In genomic region chr4:188143731-188144130, GRCh38 we compare ENCODE assay signal across 31 cellular contexts. TPM values are rescaled to one million over a fixed set of nuclear protein-coding genes. Genes with fewer than 3 reads are reported as not detected.
"Had no signal": no experiment of that assay in that cellular context is flagged by ENCODE, and none has a peak within 500 bp of the region (broad histone marks: within the 10 kb centered on the region; RNA-seq: fewer than 3 reads in every experiment).

No MANE protein-coding gene starts in this region.

- H3K9ac ChIP-seq: neural progenitor cell had no signal

- H3K27me3 ChIP-seq: cardiac muscle cell, heart right ventricle, neural progenitor cell, sigmoid colon, stomach, suprapubic skin, tibial nerve, vagina had no signal

- H3K36me3 Mint-ChIP-seq: activated naive CD8-positive, alpha-beta T cell treated with anti-CD3 and anti-CD28 coated beads for 36 hours; naive B cell; neural progenitor cell; stimulated activated memory B cell treated with anti-CD40 and anti-IgM and Interleukin-4, amounts not matched to agents 10 μg/mL and 1 μg/mL and 100 μg/mL, for 72 hours; WTC11 had no signal

- DNase-seq: activated CD4-positive, alpha-beta T cell treated with anti-CD3 and anti-CD28 coated beads for 36 hours; activated CD4-positive, alpha-beta T cell treated with anti-CD3 and anti-CD28 coated beads, Interleukin-2, amount 50 U/mL, for 48 hours; activated naive CD4-positive, alpha-beta T cell treated with Interleukin-2 at 50 U/mL for 16 hours; activated naive CD8-positive, alpha-beta T cell treated with anti-CD3 and anti-CD28 coated beads for 36 hours; activated T-cell treated with anti-CD3 and anti-CD28 coated beads, Interleukin-2, amount 50 U/mL, for 48 hours; effector CD8-positive, alpha-beta T cell; erythroblast; foreskin fibroblast; heart right ventricle; kidney; lower lobe of right lung; naive B cell; sigmoid colon; stimulated activated CD4-positive, alpha-beta T cell treated with anti-CD3 and anti-CD28 coated beads, Interleukin-15, amount 100 ng/mL, for 24 hours; stomach had no signal

- H3K4me1 ChIP-seq: heart right ventricle, lower lobe of right lung, neural progenitor cell, sigmoid colon, stomach, suprapubic skin, tibial nerve, vagina had no signal

- ATAC-seq: activated CD4-positive, alpha-beta T cell treated with anti-CD3 and anti-CD28 coated beads for 36 hours; heart right ventricle; left lobe of liver; lower lobe of right lung; stimulated activated memory B cell treated with anti-CD40 and anti-IgM and Interleukin-4, amounts not matched to agents 10 μg/mL and 1 μg/mL and 100 μg/mL, for 72 hours; WTC11 had no signal

- H3K4me2 ChIP-seq: neural progenitor cell, smooth muscle cell had no signal

- H3K27me3 Mint-ChIP-seq: activated CD4-positive, alpha-beta T cell treated with anti-CD3 and anti-CD28 coated beads for 36 hours; activated naive CD8-positive, alpha-beta T cell treated with anti-CD3 and anti-CD28 coated beads for 36 hours; dendritic cell treated with granulocyte-macrophage colony-stimulating factor and Interleukin-4, amounts not matched to agents 40 ng/mL and 50 ng/mL, for 4 days; naive B cell; stimulated activated memory B cell treated with anti-CD40 and anti-IgM and Interleukin-4, amounts not matched to agents 10 μg/mL and 1 μg/mL and 100 μg/mL, for 72 hours had no signal

- H3K4me3 Mint-ChIP-seq: activated CD4-positive, alpha-beta T cell treated with anti-CD3 and anti-CD28 coated beads for 36 hours; activated naive CD8-positive, alpha-beta T cell treated with anti-CD3 and anti-CD28 coated beads for 36 hours; dendritic cell treated with granulocyte-macrophage colony-stimulating factor and Interleukin-4, amounts not matched to agents 40 ng/mL and 50 ng/mL, for 4 days; naive B cell; neural progenitor cell; stimulated activated memory B cell treated with anti-CD40 and anti-IgM and Interleukin-4, amounts not matched to agents 10 μg/mL and 1 μg/mL and 100 μg/mL, for 72 hours; T-helper 2 cell treated with Interferon-gamma antibody and Interleukin-4, amounts not matched to agents 5 μg/mL and 100 μg/mL, for 36 hours; WTC11 had no signal

- H3K36me3 ChIP-seq: cardiac muscle cell, heart right ventricle, lower lobe of right lung, neural progenitor cell, sigmoid colon, stomach, suprapubic skin, tibial nerve, vagina had no signal

- H3K9me3 ChIP-seq: lower lobe of right lung, sigmoid colon, stomach, suprapubic skin, tibial nerve, vagina had no signal

- H3K27ac Mint-ChIP-seq: activated CD4-positive, alpha-beta T cell treated with anti-CD3 and anti-CD28 coated beads for 36 hours; activated naive CD8-positive, alpha-beta T cell treated with anti-CD3 and anti-CD28 coated beads for 36 hours; dendritic cell treated with granulocyte-macrophage colony-stimulating factor and Interleukin-4, amounts not matched to agents 40 ng/mL and 50 ng/mL, for 4 days; naive B cell; neural progenitor cell; stimulated activated memory B cell treated with anti-CD40 and anti-IgM and Interleukin-4, amounts not matched to agents 10 μg/mL and 1 μg/mL and 100 μg/mL, for 72 hours; T-helper 2 cell treated with Interferon-gamma antibody and Interleukin-4, amounts not matched to agents 5 μg/mL and 100 μg/mL, for 36 hours; WTC11 had no signal

- H2AFZ ChIP-seq: neural progenitor cell had no signal

- H3K27ac ChIP-seq: cardiac muscle cell, heart right ventricle, lower lobe of right lung, neural progenitor cell, sigmoid colon, stomach, suprapubic skin, tibial nerve, vagina had no signal

- H3K4me3 ChIP-seq: cardiac muscle cell, heart right ventricle, lower lobe of right lung, neural progenitor cell, sigmoid colon, smooth muscle cell, stomach, suprapubic skin, tibial nerve, vagina had no signal

- H3K4me1 Mint-ChIP-seq: activated CD4-positive, alpha-beta T cell treated with anti-CD3 and anti-CD28 coated beads for 36 hours; activated naive CD8-positive, alpha-beta T cell treated with anti-CD3 and anti-CD28 coated beads for 36 hours; naive B cell; neural progenitor cell; stimulated activated memory B cell treated with anti-CD40 and anti-IgM and Interleukin-4, amounts not matched to agents 10 μg/mL and 1 μg/mL and 100 μg/mL, for 72 hours had no signal

- H3K9me3 Mint-ChIP-seq: stimulated activated memory B cell treated with anti-CD40 and anti-IgM and Interleukin-4, amounts not matched to agents 10 μg/mL and 1 μg/mL and 100 μg/mL, for 72 hours; WTC11 had no signal

RNA-seq across cellular contexts. Expression of gene TRIML1, which starts 4.5 kb away (rescaled TPM):
- total RNA-seq: activated CD4-positive, alpha-beta T cell treated with anti-CD3 and anti-CD28 coated beads for 36 hours; activated naive CD8-positive, alpha-beta T cell treated with anti-CD3 and anti-CD28 coated beads for 36 hours; cardiac muscle cell; cerebellum; fibroblast of lung; heart right ventricle; kidney; left lobe of liver; lower lobe of right lung; mesenteric fat pad; mucosa of gallbladder; omental fat pad; sigmoid colon; smooth muscle cell; stomach; suprapubic skin; tibial nerve; vagina; WTC11 had no signal
- polyA plus RNA-seq: cardiac muscle cell, fibroblast of lung, heart right ventricle, sigmoid colon, smooth muscle cell, stomach had no signal

RNA-seq across cellular contexts. Expression of gene TRIML2, which starts 34.3 kb away (rescaled TPM):
- total RNA-seq: activated CD4-positive, alpha-beta T cell treated with anti-CD3 and anti-CD28 coated beads for 36 hours; activated naive CD8-positive, alpha-beta T cell treated with anti-CD3 and anti-CD28 coated beads for 36 hours; cardiac muscle cell; cerebellum; heart right ventricle; kidney; left lobe of liver; lower lobe of right lung; mesenteric fat pad; omental fat pad; sigmoid colon; stomach; suprapubic skin; tibial nerve; vagina had no signal
- polyA plus RNA-seq: cardiac muscle cell, fibroblast of lung, sigmoid colon, stomach had no signal
